Comparison of ENCODE assay signal across 8 cellular contexts in the genomic region with DNA sequence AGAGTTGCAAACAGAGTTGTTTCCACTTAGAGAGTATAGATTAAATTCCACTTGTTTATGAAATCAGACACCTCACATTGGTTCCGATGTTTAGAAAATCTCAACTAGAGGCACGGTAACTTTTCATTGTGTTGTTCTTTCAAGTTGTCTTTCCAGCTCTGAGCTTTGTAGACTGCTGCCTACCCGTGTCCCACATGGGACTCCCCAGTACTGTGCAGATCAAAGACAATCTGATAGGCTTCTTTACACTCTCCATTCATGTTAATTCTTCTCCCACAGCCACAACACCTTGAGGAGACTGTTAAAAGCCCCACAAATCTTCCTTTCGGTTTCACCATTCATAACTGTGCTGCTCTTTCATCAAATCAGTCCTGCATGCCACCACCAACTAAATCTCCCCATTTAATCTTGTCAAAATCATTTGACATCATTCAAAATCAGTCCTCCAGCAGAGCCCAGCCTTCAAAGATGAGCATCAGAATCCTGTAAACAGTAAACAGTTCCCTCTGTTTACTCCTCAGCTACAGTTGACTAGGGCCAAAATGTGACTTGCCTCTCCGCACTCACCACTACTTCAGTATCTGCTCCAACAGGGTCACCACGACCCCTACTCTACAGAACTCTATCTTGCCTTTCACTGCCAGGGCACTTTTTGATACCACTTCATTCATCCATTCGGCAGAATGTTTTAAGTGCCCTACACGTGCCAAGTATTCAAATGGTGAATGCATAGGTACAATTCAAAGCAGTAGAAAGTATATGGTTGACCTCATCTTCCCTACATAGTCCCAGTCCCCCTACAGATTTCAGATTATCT. TPM values are rescaled to one million over a fixed set of nuclear protein-coding genes. Genes with fewer than 3 reads are reported as not detected.
DNase-seq lines count a peak whose midpoint lies in the region; ATAC-seq and TF ChIP-seq lines count a peak whose summit lies in the region.

No MANE protein-coding gene starts in this region.

- no peaks in the 10 kb centered on the region for H3K9me3 Mint-ChIP-seq in activated naive CD8-positive, alpha-beta T cell treated with anti-CD3 and anti-CD28 coated beads, Interleukin-2, amount 10 ng/mL, durations not matched to agents 7 days and 5 days

- H3K79me2 ChIP-seq in osteoblast (ENCODE audit: insufficient read depth, low read length) = peaks cover 94% of the 10 kb centered on the region

- H3K4me1 Mint-ChIP-seq in activated naive CD8-positive, alpha-beta T cell treated with anti-CD3 and anti-CD28 coated beads, Interleukin-2, amount 10 ng/mL, durations not matched to agents 7 days and 5 days = peaks cover 41% of the 10 kb centered on the region

- no peaks in the 10 kb centered on the region for H3K27me3 ChIP-seq in osteoblast (ENCODE audit: insufficient read depth, low read length)

- H3K27ac Mint-ChIP-seq in activated naive CD8-positive, alpha-beta T cell treated with anti-CD3 and anti-CD28 coated beads, Interleukin-2, amount 10 ng/mL, durations not matched to agents 7 days and 5 days = peak overlapping the region; percentile 74

- DNase-seq in GM19238 (ENCODE audit: insufficient read length, low spot score) = peak; percentile 18
- no peak for DNase-seq in activated naive CD8-positive, alpha-beta T cell treated with anti-CD3 and anti-CD28 coated beads, Interleukin-2, amount 10 ng/mL, durations not matched to agents 7 days and 5 days
- no peak for DNase-seq in osteoblast (ENCODE audit: insufficient read length, low spot score, missing footprints)
- no peak for DNase-seq in UCSD-AML1 (lab: John Stamatoyannopoulos, UW; ENCODE audit: unreplicated experiment)
- DNase-seq in left colon = no peak
- no peak for DNase-seq in kidney glomerular epithelial cell (lab: John Stamatoyannopoulos, UW)
- DNase-seq in medulla oblongata (ENCODE audit: extremely low spot score) = no peak

- H3K4me1 ChIP-seq in osteoblast (ENCODE audit: insufficient read depth, low read length) = peaks cover 94% of the 10 kb centered on the region

- POLR2A ChIA-PET in activated naive CD8-positive, alpha-beta T cell treated with anti-CD3 and anti-CD28 coated beads, Interleukin-2, amount 10 ng/mL, durations not matched to agents 7 days and 5 days (lab: Charles Lee) = interaction anchor here (0.7 to 1.4 kb wide), 3 partner anchors 9 to 105 kb away, joined by 3 to 4 read pairs (median 4); a partner anchor contains a TSS

- peaks cover 77% of the 10 kb centered on the region for H4K20me1 ChIP-seq in osteoblast (ENCODE audit: insufficient read depth, low read length)

- H3K27ac ChIP-seq in osteoblast (ENCODE audit: low read depth, low read length) = peak overlapping the region; percentile 95

- H3K9me3 ChIP-seq in osteoblast (ENCODE audit: low read depth, low read length) = no peaks in the 10 kb centered on the region

- peak overlapping the region; percentile 66 for H3K4me3 Mint-ChIP-seq in activated naive CD8-positive, alpha-beta T cell treated with anti-CD3 and anti-CD28 coated beads, Interleukin-2, amount 10 ng/mL, durations not matched to agents 7 days and 5 days

- peak overlapping the region; percentile 75 for H3K4me3 ChIP-seq in osteoblast (ENCODE audit: insufficient read depth, low read length)

- peak; percentile 58 for ATAC-seq in HG03159 (IDR thresholded peaks at IDR 0.05; ENCODE audit: unreplicated experiment)
- ATAC-seq in activated naive CD8-positive, alpha-beta T cell treated with anti-CD3 and anti-CD28 coated beads, Interleukin-2, amount 10 ng/mL, durations not matched to agents 7 days and 5 days (ENCODE audit: low read depth) = peak; percentile 98
- no peak for ATAC-seq in left colon

- intact Hi-C loops in left colon (cut with DNase I, micrococcal nuclease) = no loop called here

- H3K27me3 Mint-ChIP-seq in activated naive CD8-positive, alpha-beta T cell treated with anti-CD3 and anti-CD28 coated beads, Interleukin-2, amount 10 ng/mL, durations not matched to agents 7 days and 5 days = no peaks in the 10 kb centered on the region

- H2AFZ ChIP-seq in osteoblast (ENCODE audit: low read length) = no peak overlapping the region

- peaks cover 74% of the 10 kb centered on the region for H3K36me3 ChIP-seq in osteoblast (ENCODE audit: insufficient read depth, low read length)

- no peak for TF ChIP-seq CTCF in osteoblast (IDR thresholded peaks at IDR 0.05; ENCODE audit: extremely low read depth, low read depth, low read length)

- H3K36me3 Mint-ChIP-seq in activated naive CD8-positive, alpha-beta T cell treated with anti-CD3 and anti-CD28 coated beads, Interleukin-2, amount 10 ng/mL, durations not matched to agents 7 days and 5 days = peaks cover 33% of the 10 kb centered on the region

- peak overlapping the region; percentile 82 for H3K4me2 ChIP-seq in osteoblast (ENCODE audit: insufficient read depth, low read length)

RNA-seq across cellular contexts. Expression of a gene that starts 8.3 kb away (rescaled TPM):
- 100 to 1,000 TPM; 230 to 242 TPM for total RNA-seq in activated naive CD8-positive, alpha-beta T cell treated with anti-CD3 and anti-CD28 coated beads, Interleukin-2, amount 10 ng/mL, durations not matched to agents 7 days and 5 days
- total RNA-seq in osteoblast (2,826 and 3,042 TPM in 2 replicates), left colon (100 to 1,000 TPM; 815 to 870 TPM)
